8 cellular contexts compared by ENCODE assay signal in genomic region chr17:57954421-57955182, GRCh38. TPM values are rescaled to one million over a fixed set of nuclear protein-coding genes. Genes with fewer than 3 reads are reported as not detected.
DNase-seq lines count a peak whose midpoint lies in the region; ATAC-seq, FAIRE-seq and TF ChIP-seq lines count a peak whose summit lies in the region.

No MANE protein-coding gene starts in this region.

- H4K8ac ChIP-seq in H9 (replicated peaks; ENCODE audit: insufficient read length, low read depth, low read length), result no peak overlapping the region

- no peak overlapping the region for H2BK12ac ChIP-seq in H9 (ENCODE audit: insufficient read length, low read depth, low read length)

- no peak overlapping the region for H4K91ac ChIP-seq in H9 (ENCODE audit: insufficient read length, low read depth, low read length)

- POLR2A ChIA-PET in PC-3 (lab: Charles Lee; ENCODE audit: unreplicated experiment) (interaction anchor here (0.5 to 1.2 kb wide), 13 partner anchors 19 to 1905 kb away, joined by 3 to 12 read pairs (median 4); partner anchors contain the start of gene VEZF1), HepG2 (lab: Yijun Ruan, JAX) (interaction anchor here (0.8 to 6.6 kb wide), 10 partner anchors 8 to 61 kb away, joined by 3 to 35 read pairs (median 14); partner anchors contain the start of gene SRSF1)

- H2AK5ac ChIP-seq in H9 (ENCODE audit: insufficient read length, low read length), result no peak overlapping the region

- H3K27me3 ChIP-seq in H9 (ENCODE audit: insufficient read depth, low read length) (peaks cover 6% of the 10 kb centered on the region), PC-3 (ENCODE audit: low read length) (no peaks in the 10 kb centered on the region), HepG2 (ENCODE audit: control insufficient read depth in 1 of 2, insufficient read depth in 2 of 2, low read length in 2 of 2) (peaks cover 14 to 32% of the 10 kb centered on the region in 2 experiments)

- no peak for TF ChIP-seq POLR2A in HepG2 (IDR thresholded peaks at IDR 0.05; ENCODE audit: insufficient read depth in 1 of 2, low read depth in 2 of 2, low read length in 2 of 2)

- H3K23ac ChIP-seq in H9 (ENCODE audit: insufficient read length, low read depth, low read length), result no peak overlapping the region

- H3K4ac ChIP-seq in H9 (ENCODE audit: low read depth, low read length), result no peak overlapping the region

- H3K18ac ChIP-seq in H9 (ENCODE audit: insufficient read length, low read depth, low read length), result no peak overlapping the region

- H3K9me3 ChIP-seq in H9 (ENCODE audit: control insufficient read depth, low read depth, low read length) (no peaks in the 10 kb centered on the region), PC-3 (ENCODE audit: low read length) (no peaks in the 10 kb centered on the region), HepG2 (ENCODE audit: low read length) (no peaks in the 10 kb centered on the region)

- peaks cover 22% of the 10 kb centered on the region for H3K23me2 ChIP-seq in H9 (ENCODE audit: insufficient read length, low read depth, low read length, poor library complexity, severe bottlenecking)

- H2BK15ac ChIP-seq in H9 (ENCODE audit: low read depth, low read length), result no peak overlapping the region

- TF ChIP-seq RAD21 in HepG2 (CRISPR knock-in tag; IDR thresholded peaks at IDR 0.05), result no peak

- H3K79me2 ChIP-seq in H9 (ENCODE audit: insufficient read depth, low read length), result no peaks in the 10 kb centered on the region
- H3K79me2 ChIP-seq in PC-3 (ENCODE audit: low read length), result peaks cover 56% of the 10 kb centered on the region
- H3K79me2 ChIP-seq in HepG2 (ENCODE audit: insufficient read depth, low read length), result no peaks in the 10 kb centered on the region

- H3K27ac Mint-ChIP-seq in H9, result peak overlapping the region in 1 of 3 experiments; percentile 21; a peak in 3 of 7 replicates

- WGBS in H9 (ENCODE audit: extremely low coverage, insufficient read length, low lambda C conversion rate), result no CpG with 5 or more reads among the region's 84 CpGs
- WGBS in HepG2 (ENCODE audit: low lambda C conversion rate), result 2% methylated on average over 22 of the region's 84 CpGs

- H2AFZ ChIP-seq in H9 (ENCODE audit: low read length) (no peak overlapping the region), PC-3 (ENCODE audit: low read length) (peak overlapping the region; percentile 66), HepG2 (ENCODE audit: low read length) (no peak overlapping the region)

- no peak overlapping the region for H4K5ac ChIP-seq in H9 (ENCODE audit: insufficient read length, low read depth, low read length)

- H3F3A ChIP-seq in PC-3 (ENCODE audit: low read length, unreplicated experiment), result peaks cover 2% of the 10 kb centered on the region

- no peak overlapping the region for H3K9ac ChIP-seq in H9 (ENCODE audit: extremely low read depth, insufficient read length, low read length)
- H3K9ac ChIP-seq in PC-3 (ENCODE audit: low read length), result peak overlapping the region; percentile 92
- H3K9ac ChIP-seq in HepG2 (ENCODE audit: insufficient read depth, low read depth, low read length), result peak overlapping the region; percentile 84

- H3K14ac ChIP-seq in H9 (ENCODE audit: insufficient read depth, low read length), result peak overlapping the region; percentile 61; the same call in 1 of the 2 replicates

- H3K36me3 Mint-ChIP-seq in H9 (ENCODE audit: insufficient read depth in 1 of 3, low read depth in 3 of 3), result 0 out of 7 replicates have a peak, but pooled peaks cover 0 to 3% (median 0%) of the 10 kb centered on the region in 3 experiments

- TF ChIP-seq CTCF in H9 (conservative IDR thresholded peaks at IDR 0.05) (no peak), PC-3 (conservative IDR thresholded peaks at IDR 0.05; ENCODE audit: low read depth, low read length) (no peak), HepG2 (CRISPR knock-in tag; IDR thresholded peaks at IDR 0.05) (no peak)

- H3K27ac ChIP-seq in H9 (ENCODE audit: insufficient read length, low read depth, low read length) (no peak overlapping the region), PC-3 (ENCODE audit: low read length) (peak overlapping the region; percentile 73), HepG2 (ENCODE audit: extremely low read length, insufficient read depth, low read length) (peak overlapping the region; percentile 15), substantia nigra (ENCODE audit: low read depth, low read length, poor library complexity, severe bottlenecking) (peak overlapping the region; percentile 96)

- H3K4me1 ChIP-seq in H9 (ENCODE audit: insufficient read depth, low read length), result no peaks in the 10 kb centered on the region; the same call in 1 of the 2 replicates
- H3K4me1 ChIP-seq in PC-3 (ENCODE audit: insufficient read depth, low read length), result peaks cover 54% of the 10 kb centered on the region
- peaks cover 65% of the 10 kb centered on the region for H3K4me1 ChIP-seq in HepG2 (ENCODE audit: insufficient read depth, low read length)

- H3K4me1 Mint-ChIP-seq in H9, result peaks cover 49 to 50% of the 10 kb centered on the region in 2 experiments

- no peak overlapping the region for H3K56ac ChIP-seq in H9 (ENCODE audit: insufficient read length, low read depth, low read length)

- H3K36me3 ChIP-seq in PC-3 (ENCODE audit: low read depth, low read length) (no peaks in the 10 kb centered on the region), HepG2 (replicated peaks in 1 of 2; ENCODE audit: control insufficient read depth in 1 of 2, insufficient read depth in 2 of 2, low read length in 2 of 2) (no peaks in the 10 kb centered on the region)

- no peak overlapping the region for H3T11ph ChIP-seq in H9 (ENCODE audit: low read length)

- in situ Hi-C loops in HepG2 (cut with HindIII; ENCODE audit: extremely low pct_ligation_motif_present, low pct_unique_long_range_greater_than_20kb), result loop anchor here (5.0 kb wide), 1 partner anchor 47 kb away; no protein-coding TSS in a partner anchor

- intact Hi-C loops in PC-3 (cut with micrococcal nuclease), result loop anchor here (1.0 kb wide), 1 partner anchor 79 kb away; no protein-coding TSS in a partner anchor
- intact Hi-C loops in HepG2 (cut with micrococcal nuclease; ENCODE audit: unreplicated experiment), result loop anchor here (2.0 kb wide), 1 partner anchor 14 kb away; no protein-coding TSS in a partner anchor

- ATAC-seq in PC-3 (peak; percentile 70), HepG2 (peak; percentile 39), HG03139 (IDR thresholded peaks at IDR 0.05; ENCODE audit: unreplicated experiment) (no peak), GM21576 (IDR thresholded peaks at IDR 0.05; ENCODE audit: unreplicated experiment) (no peak)

- H3K4me3 ChIP-seq in PC-3 (ENCODE audit: low read length) (peak overlapping the region; percentile 80), HepG2 (replicated peaks in 1 of 3; ENCODE audit: insufficient read depth in 1 of 3, low read depth in 2 of 3, low read length in 3 of 3) (peak overlapping the region; percentile 71 to 92 (median 73))

- H2BK120ac ChIP-seq in H9 (ENCODE audit: low read depth, low read length, poor library complexity, severe bottlenecking), result no peak overlapping the region

- H3K9me3 Mint-ChIP-seq in H9, result peaks cover 0 to 2% of the 10 kb centered on the region in 2 experiments; a peak in 1 of 5 replicates

- H2BK5ac ChIP-seq in H9 (ENCODE audit: insufficient read length, low read length), result no peak overlapping the region

- no peaks in the 10 kb centered on the region for H3K9me2 ChIP-seq in PC-3 (replicated peaks; ENCODE audit: low read length)

- H3K27me3 Mint-ChIP-seq in H9 (ENCODE audit: low read depth), result peaks cover 52% of the 10 kb centered on the region

- FAIRE-seq in HepG2 (lab: Jason Lieb, UNC), result no peak

- TF ChIP-seq EP300 in HepG2 (IDR thresholded peaks at IDR 0.05; ENCODE audit: low read depth in 2 of 2, low read length in 2 of 2), result no peak
- TF ChIP-seq EP300 in HepG2 (CRISPR knock-in tag; IDR thresholded peaks at IDR 0.05; ENCODE audit: borderline replicate concordance), result no peak

- H4K20me1 ChIP-seq in H9 (ENCODE audit: control insufficient read depth, insufficient read depth, insufficient read length) (no peaks in the 10 kb centered on the region), PC-3 (ENCODE audit: low read length) (no peaks in the 10 kb centered on the region), HepG2 (ENCODE audit: insufficient read depth, low read length) (no peaks in the 10 kb centered on the region)

- H3K79me1 ChIP-seq in H9 (ENCODE audit: insufficient read depth, low read depth, low read length, poor library complexity, severe bottlenecking), result no peaks in the 10 kb centered on the region

- H3K4me2 ChIP-seq in H9 (ENCODE audit: insufficient read depth, insufficient read length, low read length) (peak overlapping the region; percentile 23), PC-3 (ENCODE audit: low read length) (peak overlapping the region; percentile 72), HepG2 (ENCODE audit: low read depth, low read length) (peak overlapping the region; percentile 94)

- no TSS peak for BruUV-seq in PC-3 (replicated peaks; lab: Mats Ljungman, UMichigan)
- BruUV-seq in HepG2 (replicated peaks; lab: Mats Ljungman, UMichigan), result no TSS peak

- H2BK20ac ChIP-seq in H9 (ENCODE audit: low read depth, low read length, poor library complexity, severe bottlenecking), result no peak overlapping the region

- DNase-seq in Ammon's horn (ENCODE audit: low spot score), result peak; percentile 75
- peak; percentile 86 for DNase-seq in H9
- DNase-seq in PC-3, result peak; percentile 76
- peak; percentile 49 for DNase-seq in dedifferentiated amniotic fluid mesenchymal stem cell (ENCODE audit: extremely low spot score)
- DNase-seq in HepG2 (ENCODE audit: low spot score), result no peak
- peak in 38 of 49 donors; percentile 22 to 81 (median 59) for DNase-seq in substantia nigra (lab: John Stamatoyannopoulos, UW)

- H3K4me3 Mint-ChIP-seq in H9, result peak overlapping the region; percentile 65 to 83

- CTCF ChIA-PET in PC-3 (lab: Charles Lee) (interaction anchor here (0.6 to 1.3 kb wide), 6 partner anchors 19 to 181 kb away, joined by 3 to 6 read pairs (median 4); no protein-coding TSS in a partner anchor), HepG2 (lab: Yijun Ruan, JAX; ENCODE audit: low intra/inter-chr PET ratio, low total read pairs) (interaction anchor here (1.3 kb wide), 1 partner anchor 97 kb away, joined by 3 read pairs; no protein-coding TSS in a partner anchor)

RNA-seq across cellular contexts. Expression of gene CUEDC1, which starts 0.6 kb away (rescaled TPM):
- 6.5 and 7.3 TPM in 2 replicates for total RNA-seq in H9 (2021)
- total RNA-seq in PC-3 (2014; rRNA removed), result 31.6 and 53.4 TPM in 2 replicates
- 4.2 and 7.4 TPM in 2 replicates for total RNA-seq in HepG2 (2016; rRNA removed; fragmentation: Illumina TruSeq; extraction: Trizol)
- total RNA-seq in HepG2 (2016; cell fraction: cytosol; rRNA removed; fragmentation: Illumina TruSeq; extraction: Trizol; ENCODE audit: low read depth), result 4.1 and 4.7 TPM in 2 replicates
- 3.5 and 7.9 TPM in 2 replicates for total RNA-seq in HepG2 (2016; cell fraction: insoluble cytoplasmic fraction; rRNA removed; fragmentation: Illumina TruSeq; extraction: Trizol)
- total RNA-seq in HepG2 (2016; cell fraction: membrane; rRNA removed; fragmentation: Illumina TruSeq; extraction: Trizol), result 7.6 and 8.6 TPM in 2 replicates
- 9.6 and 11.9 TPM in 2 replicates for total RNA-seq in HepG2 (2016; cell fraction: nucleus; rRNA removed; fragmentation: Illumina TruSeq; extraction: Trizol)
- polyA plus RNA-seq in HepG2 (2011; rRNA removed), result 12.9 and 14.4 TPM in 2 replicates
- 8.1 and 8.6 TPM in 2 replicates for polyA plus RNA-seq in HepG2 (2011; cell fraction: cytosol; rRNA removed)
- 36.7 and 43.5 TPM in 2 replicates for polyA plus RNA-seq in HepG2 (2011; cell fraction: nucleus; rRNA removed)
- polyA plus RNA-seq in HepG2 (2012), result 9.8 and 10.2 TPM in 2 replicates
- polyA plus RNA-seq in HepG2 (2016; cell fraction: cytosol; fragmentation: Illumina TruSeq; extraction: Trizol; ENCODE audit: low read depth), result 9.4 and 11.1 TPM in 2 replicates
- polyA plus RNA-seq in HepG2 (2016; cell fraction: insoluble cytoplasmic fraction; fragmentation: Illumina TruSeq; extraction: Trizol; ENCODE audit: low read depth), result 9.2 and 10.0 TPM in 2 replicates
- 15.4 and 16.0 TPM in 2 replicates for polyA plus RNA-seq in HepG2 (2016; cell fraction: membrane; fragmentation: Illumina TruSeq; extraction: Trizol; ENCODE audit: low read depth)
- polyA plus RNA-seq in HepG2 (2016; cell fraction: nucleus; fragmentation: Illumina TruSeq; extraction: Trizol; ENCODE audit: insufficient read depth, low read depth), result 33.7 and 36.2 TPM in 2 replicates
- 2.9 and 6.8 TPM in 2 replicates for polyA minus RNA-seq in HepG2 (2011; rRNA and poly(A)+ RNA removed; ENCODE audit: low replicate concordance)
- 5.1 and 7.3 TPM in 2 replicates for polyA minus RNA-seq in HepG2 (2011; cell fraction: cytosol; rRNA and poly(A)+ RNA removed)
- 6.6 and 8.2 TPM in 2 replicates for polyA minus RNA-seq in HepG2 (2011; cell fraction: nucleus; rRNA and poly(A)+ RNA removed)

RNA-seq across cellular contexts. Expression of gene VEZF1, which starts 33.5 kb away (rescaled TPM):
- 57.7 and 58.1 TPM in 2 replicates for total RNA-seq in H9 (2021)
- 70.1 and 78.1 TPM in 2 replicates for total RNA-seq in PC-3 (2014; rRNA removed)
- total RNA-seq in HepG2 (2016; rRNA removed; fragmentation: Illumina TruSeq; extraction: Trizol), result 45.9 and 48.0 TPM in 2 replicates
- 8.8 and 10.8 TPM in 2 replicates for total RNA-seq in HepG2 (2016; cell fraction: cytosol; rRNA removed; fragmentation: Illumina TruSeq; extraction: Trizol; ENCODE audit: low read depth)
- total RNA-seq in HepG2 (2016; cell fraction: insoluble cytoplasmic fraction; rRNA removed; fragmentation: Illumina TruSeq; extraction: Trizol), result 41.9 and 43.4 TPM in 2 replicates
- total RNA-seq in HepG2 (2016; cell fraction: membrane; rRNA removed; fragmentation: Illumina TruSeq; extraction: Trizol), result 42.3 and 48.6 TPM in 2 replicates
- total RNA-seq in HepG2 (2016; cell fraction: nucleus; rRNA removed; fragmentation: Illumina TruSeq; extraction: Trizol), result 31.1 and 37.8 TPM in 2 replicates
- 41.3 and 49.7 TPM in 2 replicates for polyA plus RNA-seq in HepG2 (2011; rRNA removed)
- polyA plus RNA-seq in HepG2 (2011; cell fraction: cytosol; rRNA removed), result 27.7 and 34.7 TPM in 2 replicates
- 30.2 and 33.3 TPM in 2 replicates for polyA plus RNA-seq in HepG2 (2011; cell fraction: nucleus; rRNA removed)
- polyA plus RNA-seq in HepG2 (2012), result 38.9 and 45.7 TPM in 2 replicates
- 7.1 and 7.4 TPM in 2 replicates for polyA plus RNA-seq in HepG2 (2016; cell fraction: cytosol; fragmentation: Illumina TruSeq; extraction: Trizol; ENCODE audit: low read depth)
- 34.8 and 42.4 TPM in 2 replicates for polyA plus RNA-seq in HepG2 (2016; cell fraction: insoluble cytoplasmic fraction; fragmentation: Illumina TruSeq; extraction: Trizol; ENCODE audit: low read depth)
- 22.0 and 25.5 TPM in 2 replicates for polyA plus RNA-seq in HepG2 (2016; cell fraction: membrane; fragmentation: Illumina TruSeq; extraction: Trizol; ENCODE audit: low read depth)
- polyA plus RNA-seq in HepG2 (2016; cell fraction: nucleus; fragmentation: Illumina TruSeq; extraction: Trizol; ENCODE audit: insufficient read depth, low read depth), result 46.2 and 49.1 TPM in 2 replicates
- 41.4 and 56.9 TPM in 2 replicates for polyA minus RNA-seq in HepG2 (2011; rRNA and poly(A)+ RNA removed; ENCODE audit: low replicate concordance)
- 31.2 and 37.3 TPM in 2 replicates for polyA minus RNA-seq in HepG2 (2011; cell fraction: cytosol; rRNA and poly(A)+ RNA removed)
- polyA minus RNA-seq in HepG2 (2011; cell fraction: nucleus; rRNA and poly(A)+ RNA removed), result 32.7 and 46.6 TPM in 2 replicates

RNA-seq across cellular contexts. Expression of gene SRSF1, which starts 52.4 kb away (rescaled TPM):
- 462 and 470 TPM in 2 replicates for total RNA-seq in H9 (2021)
- total RNA-seq in PC-3 (2014; rRNA removed), result 325 and 342 TPM in 2 replicates
- 445 and 520 TPM in 2 replicates for total RNA-seq in HepG2 (2016; rRNA removed; fragmentation: Illumina TruSeq; extraction: Trizol)
- total RNA-seq in HepG2 (2016; cell fraction: cytosol; rRNA removed; fragmentation: Illumina TruSeq; extraction: Trizol; ENCODE audit: low read depth), result 40.7 and 51.5 TPM in 2 replicates
- total RNA-seq in HepG2 (2016; cell fraction: insoluble cytoplasmic fraction; rRNA removed; fragmentation: Illumina TruSeq; extraction: Trizol), result 472 and 528 TPM in 2 replicates
- 120 and 137 TPM in 2 replicates for total RNA-seq in HepG2 (2016; cell fraction: membrane; rRNA removed; fragmentation: Illumina TruSeq; extraction: Trizol)
- total RNA-seq in HepG2 (2016; cell fraction: nucleus; rRNA removed; fragmentation: Illumina TruSeq; extraction: Trizol), result 332 and 353 TPM in 2 replicates
- 142 and 144 TPM in 2 replicates for polyA plus RNA-seq in HepG2 (2011; rRNA removed)
- polyA plus RNA-seq in HepG2 (2011; cell fraction: cytosol; rRNA removed), result 61.9 and 82.9 TPM in 2 replicates
- 1,130 and 1,625 TPM in 2 replicates for polyA plus RNA-seq in HepG2 (2011; cell fraction: nucleus; rRNA removed)
- polyA plus RNA-seq in HepG2 (2012), result 96.9 and 161 TPM in 2 replicates
- 19.4 and 20.4 TPM in 2 replicates for polyA plus RNA-seq in HepG2 (2016; cell fraction: cytosol; fragmentation: Illumina TruSeq; extraction: Trizol; ENCODE audit: low read depth)
- 411 and 445 TPM in 2 replicates for polyA plus RNA-seq in HepG2 (2016; cell fraction: insoluble cytoplasmic fraction; fragmentation: Illumina TruSeq; extraction: Trizol; ENCODE audit: low read depth)
- polyA plus RNA-seq in HepG2 (2016; cell fraction: membrane; fragmentation: Illumina TruSeq; extraction: Trizol; ENCODE audit: low read depth), result 54.7 and 57.3 TPM in 2 replicates
- 359 and 383 TPM in 2 replicates for polyA plus RNA-seq in HepG2 (2016; cell fraction: nucleus; fragmentation: Illumina TruSeq; extraction: Trizol; ENCODE audit: insufficient read depth, low read depth)
- polyA minus RNA-seq in HepG2 (2011; rRNA and poly(A)+ RNA removed; ENCODE audit: low replicate concordance), result 673 and 710 TPM in 2 replicates
- polyA minus RNA-seq in HepG2 (2011; cell fraction: cytosol; rRNA and poly(A)+ RNA removed), result 78.3 and 89.3 TPM in 2 replicates
- polyA minus RNA-seq in HepG2 (2011; cell fraction: nucleus; rRNA and poly(A)+ RNA removed), result 1,057 and 1,237 TPM in 2 replicates

Comparison
In these comparisons a context has a peak if more than half of its experiments do, and no peak if none do; other contexts are left out.
1. H3K4me2 ChIP-seq: peak in every context shown above with its lines; median percentile 94 in HepG2; 72 in PC-3; 23 in H9.
2. ATAC-seq: peak in PC-3 (single experiment) and HepG2 (single experiment); none in HG03139 (single experiment) and GM21576 (single experiment).